In genomic region chr7:2716906-2717292, GRCh38 we compare ENCODE assay signal across 17 cellular contexts. TPM values are rescaled to one million over a fixed set of nuclear protein-coding genes. Genes with fewer than 3 reads are reported as not detected.
DNase-seq lines count a peak whose midpoint lies in the region; ATAC-seq and TF ChIP-seq lines count a peak whose summit lies in the region.
"Had no signal": no experiment of that assay in that cellular context is flagged by ENCODE, and none has a peak within 500 bp of the region (broad histone marks: within the 10 kb centered on the region; RNA-seq: fewer than 3 reads in every experiment).

No MANE protein-coding gene starts in this region.

- intact Hi-C loops in heart right ventricle (cut with DNase I) (no loop called here), left ventricle myocardium superior (cut with micrococcal nuclease) (no loop called here), colonic mucosa (cut with DNase I) (no loop called here), vagina (cut with DNase I) (loop anchor here (10.0 kb wide), 1 partner anchor 1692 kb away; no protein-coding TSS in a partner anchor)
- intact Hi-C loops in naive thymus-derived CD4-positive, alpha-beta T cell (cut with micrococcal nuclease): loop anchor here in 1 of 2 donors (2.0 to 5.0 kb wide), 2 partner anchors 18 to 125 kb away; partner anchors contain the start of gene GNA12

- H3K9me3 ChIP-seq in heart right ventricle (peaks cover 0 to 6% (median 0%) of the 10 kb centered on the region in 11 donors), colonic mucosa (no peaks in the 10 kb centered on the region), vagina (no peaks in the 10 kb centered on the region)
- no peaks in the 10 kb centered on the region for H3K9me3 ChIP-seq in naive thymus-derived CD4-positive, alpha-beta T cell (ENCODE audit: control insufficient read depth in 2 of 3, low read length in 3 of 3)
- H3K9me3 ChIP-seq: gastrocnemius medialis, right lobe of liver had no signal

- peak overlapping the region in 9 of 10 donors; percentile 12 to 84 (median 69) for H3K4me3 Mint-ChIP-seq in naive thymus-derived CD4-positive, alpha-beta T cell

- H3K27me3 ChIP-seq in heart right ventricle: no peaks in the 10 kb centered on the region
- no peaks in the 10 kb centered on the region for H3K27me3 ChIP-seq in colonic mucosa
- no peaks in the 10 kb centered on the region for H3K27me3 ChIP-seq in naive thymus-derived CD4-positive, alpha-beta T cell (ENCODE audit: control insufficient read depth in 2 of 2, insufficient read depth in 2 of 2, low read length in 2 of 2)
- H3K27me3 ChIP-seq in vagina: no peaks in the 10 kb centered on the region
- H3K27me3 ChIP-seq: gastrocnemius medialis, right lobe of liver had no signal

- TF ChIP-seq POLR2A in vagina (IDR thresholded peaks at IDR 0.05): no peak

- no peaks in the 10 kb centered on the region for H3K9me3 Mint-ChIP-seq in naive thymus-derived CD4-positive, alpha-beta T cell

- peak overlapping the region in 1 of 2 donors; percentile 77 for H3K9ac ChIP-seq in colonic mucosa (ENCODE audit: low read depth in 2 of 2, low read length in 2 of 2)

- TF ChIP-seq CTCF in heart right ventricle (IDR thresholded peaks at IDR 0.05): no peak
- no peak for TF ChIP-seq CTCF in colonic mucosa (IDR thresholded peaks at IDR 0.05)
- TF ChIP-seq CTCF in vagina (IDR thresholded peaks at IDR 0.05): no peak

- peaks cover 0 to 9% (median 0%) of the 10 kb centered on the region in 5 donors for H3K36me3 Mint-ChIP-seq in naive thymus-derived CD4-positive, alpha-beta T cell

- CTCF ChIA-PET in naive thymus-derived CD4-positive, alpha-beta T cell (lab: Charles Lee): interaction anchor here (1.1 kb wide), 1 partner anchor 265 kb away, joined by 4 read pairs; no protein-coding TSS in a partner anchor

- ATAC-seq in heart right ventricle: no peak
- ATAC-seq in left ventricle myocardium superior: no peak
- no peak for ATAC-seq in naive thymus-derived CD4-positive, alpha-beta T cell

- H3K27ac ChIP-seq in heart right ventricle: peak overlapping the region in 6 of 10 donors; percentile 21 to 72 (median 52)
- peak overlapping the region; percentile 70 for H3K27ac ChIP-seq in colonic mucosa
- no peak overlapping the region for H3K27ac ChIP-seq in naive thymus-derived CD4-positive, alpha-beta T cell (ENCODE audit: low read depth, low read length)
- H3K27ac ChIP-seq in vagina: peak overlapping the region; percentile 47
- H3K27ac ChIP-seq: right lobe of liver had no signal

- peak overlapping the region in 7 of 9 donors; percentile 38 to 93 (median 85) for H3K27ac Mint-ChIP-seq in naive thymus-derived CD4-positive, alpha-beta T cell

- DNase-seq in heart right ventricle: no peak
- no peak for DNase-seq in left ventricle myocardium superior
- DNase-seq in colonic mucosa: no peak
- no peak for DNase-seq in naive thymus-derived CD4-positive, alpha-beta T cell
- DNase-seq in vagina (ENCODE audit: extremely low spot score in 2 of 2): no peak
- no peak for DNase-seq in stimulated activated CD4-positive, alpha-beta T cell treated with anti-CD3 and anti-CD28 coated beads, Interleukin-15, amount 100 ng/mL, for 24 hours
- DNase-seq in NCI-H82 (lab: John Stamatoyannopoulos, UW): no peak
- DNase-seq in activated naive CD4-positive, alpha-beta T cell treated with anti-CD3 and anti-CD28 coated beads, Interleukin-2, amount 50 U/mL, for 16 hours: no peak
- DNase-seq: activated CD4-positive, alpha-beta T cell treated with anti-CD3 and anti-CD28 coated beads for 4 hours; activated T-cell treated with anti-CD3 and anti-CD28 coated beads, Interleukin-2, amount 50 U/mL, for 48 hours; DMS 273 treated with DMSO at 0.1 percent for 48 hours; kidney; NCI-H69; right lobe of liver; SW 1271 had no signal

- POLR2A ChIA-PET in naive thymus-derived CD4-positive, alpha-beta T cell (lab: Charles Lee): interaction anchor here (0.9 to 1.2 kb wide), 3 partner anchors 18 to 43 kb away, joined by 3 read pairs; no protein-coding TSS in a partner anchor

- no peak overlapping the region for H3K4me3 ChIP-seq in heart right ventricle
- no peak overlapping the region for H3K4me3 ChIP-seq in colonic mucosa
- H3K4me3 ChIP-seq in naive thymus-derived CD4-positive, alpha-beta T cell (ENCODE audit: low read length): no peak overlapping the region
- no peak overlapping the region for H3K4me3 ChIP-seq in vagina
- H3K4me3 ChIP-seq: gastrocnemius medialis, right lobe of liver had no signal

- H3K27me3 Mint-ChIP-seq in naive thymus-derived CD4-positive, alpha-beta T cell: peaks cover 0 to 10% (median 4%) of the 10 kb centered on the region in 5 donors

- peaks cover 34 to 70% (median 65%) of the 10 kb centered on the region in 7 donors for H3K4me1 Mint-ChIP-seq in naive thymus-derived CD4-positive, alpha-beta T cell

- WGBS in heart right ventricle, 2 donors: 74 to 77% methylated on average over 20 of the region's 20 CpGs

- peaks cover 0 to 43% (median 3%) of the 10 kb centered on the region in 9 donors for H3K36me3 ChIP-seq in heart right ventricle
- no peaks in the 10 kb centered on the region for H3K36me3 ChIP-seq in colonic mucosa
- no peaks in the 10 kb centered on the region for H3K36me3 ChIP-seq in naive thymus-derived CD4-positive, alpha-beta T cell (ENCODE audit: control insufficient read depth in 2 of 3, insufficient read depth in 3 of 3, low read length in 3 of 3)
- H3K36me3 ChIP-seq in vagina: peaks cover 0 to 5% of the 10 kb centered on the region in 2 donors
- H3K36me3 ChIP-seq: gastrocnemius medialis, right lobe of liver had no signal

- H3K4me1 ChIP-seq in heart right ventricle: peaks cover 7 to 53% (median 44%) of the 10 kb centered on the region in 9 donors
- peaks cover 15% of the 10 kb centered on the region for H3K4me1 ChIP-seq in colonic mucosa
- peaks cover 24 to 44% of the 10 kb centered on the region in 2 donors for H3K4me1 ChIP-seq in naive thymus-derived CD4-positive, alpha-beta T cell (ENCODE audit: control insufficient read depth in 2 of 2, insufficient read depth in 2 of 2, low read length in 2 of 2)
- peaks cover 16% of the 10 kb centered on the region for H3K4me1 ChIP-seq in vagina
- H3K4me1 ChIP-seq: right lobe of liver had no signal

RNA-seq across cellular contexts. Expression of gene AMZ1, which starts 28.9 kb away (rescaled TPM):
- total RNA-seq in heart right ventricle (under 1 TPM in 6 of 10 donors, not detected in 4; 0.04 to 0.11 (median 0.07) TPM), left ventricle myocardium superior (0.05 TPM), colonic mucosa (under 1 TPM in 1 of 2 donors, not detected in 1; 0.08 TPM), vagina (1.2 TPM)
- polyA plus RNA-seq in heart right ventricle: under 1 TPM; 0.04 to 0.07 TPM
- total RNA-seq in naive thymus-derived CD4-positive, alpha-beta T cell: 1 to 10 TPM in 1 of 5 experiments, under 1 TPM in 4; 0.07 to 2.4 (median 0.80) TPM
- polyA plus RNA-seq in naive thymus-derived CD4-positive, alpha-beta T cell: under 1 TPM; 0.07 to 0.13 TPM
- total RNA-seq: gastrocnemius medialis, LHCN-M2 had no signal
